ENCODE assay signal across 1 cellular context in the genomic region with DNA sequence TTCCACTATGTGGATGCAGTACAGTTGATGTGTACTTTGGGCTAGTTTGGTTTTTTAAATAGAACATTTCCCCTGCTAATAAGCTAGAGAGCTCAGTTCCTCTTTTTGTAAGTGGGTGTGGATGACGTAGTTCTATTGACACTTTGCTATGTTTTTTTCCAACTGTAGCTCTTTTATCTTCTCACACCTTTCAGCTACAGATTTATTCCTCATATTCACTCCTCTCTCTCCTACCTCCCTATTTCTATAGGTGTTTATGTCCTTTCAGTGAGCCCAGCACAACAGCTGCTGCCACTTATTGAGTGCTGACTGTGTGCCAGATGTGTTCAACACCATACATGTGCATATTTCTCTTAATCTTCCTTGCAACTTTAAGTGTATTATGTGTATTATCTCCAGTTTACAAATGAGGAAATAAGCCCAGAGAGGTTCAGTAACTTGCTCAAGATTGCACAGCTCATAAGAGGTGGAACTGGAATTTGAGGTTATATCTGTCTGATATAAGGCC.
TF ChIP-seq lines count a peak whose summit lies in the region.

No MANE protein-coding gene starts in this region.

TF ChIP-seq in WTC11, 78 proteins besides CTCF, POLR2A, EP300 and RAD21 (continued from another document):
- TF ChIP-seq, protein P1, sequence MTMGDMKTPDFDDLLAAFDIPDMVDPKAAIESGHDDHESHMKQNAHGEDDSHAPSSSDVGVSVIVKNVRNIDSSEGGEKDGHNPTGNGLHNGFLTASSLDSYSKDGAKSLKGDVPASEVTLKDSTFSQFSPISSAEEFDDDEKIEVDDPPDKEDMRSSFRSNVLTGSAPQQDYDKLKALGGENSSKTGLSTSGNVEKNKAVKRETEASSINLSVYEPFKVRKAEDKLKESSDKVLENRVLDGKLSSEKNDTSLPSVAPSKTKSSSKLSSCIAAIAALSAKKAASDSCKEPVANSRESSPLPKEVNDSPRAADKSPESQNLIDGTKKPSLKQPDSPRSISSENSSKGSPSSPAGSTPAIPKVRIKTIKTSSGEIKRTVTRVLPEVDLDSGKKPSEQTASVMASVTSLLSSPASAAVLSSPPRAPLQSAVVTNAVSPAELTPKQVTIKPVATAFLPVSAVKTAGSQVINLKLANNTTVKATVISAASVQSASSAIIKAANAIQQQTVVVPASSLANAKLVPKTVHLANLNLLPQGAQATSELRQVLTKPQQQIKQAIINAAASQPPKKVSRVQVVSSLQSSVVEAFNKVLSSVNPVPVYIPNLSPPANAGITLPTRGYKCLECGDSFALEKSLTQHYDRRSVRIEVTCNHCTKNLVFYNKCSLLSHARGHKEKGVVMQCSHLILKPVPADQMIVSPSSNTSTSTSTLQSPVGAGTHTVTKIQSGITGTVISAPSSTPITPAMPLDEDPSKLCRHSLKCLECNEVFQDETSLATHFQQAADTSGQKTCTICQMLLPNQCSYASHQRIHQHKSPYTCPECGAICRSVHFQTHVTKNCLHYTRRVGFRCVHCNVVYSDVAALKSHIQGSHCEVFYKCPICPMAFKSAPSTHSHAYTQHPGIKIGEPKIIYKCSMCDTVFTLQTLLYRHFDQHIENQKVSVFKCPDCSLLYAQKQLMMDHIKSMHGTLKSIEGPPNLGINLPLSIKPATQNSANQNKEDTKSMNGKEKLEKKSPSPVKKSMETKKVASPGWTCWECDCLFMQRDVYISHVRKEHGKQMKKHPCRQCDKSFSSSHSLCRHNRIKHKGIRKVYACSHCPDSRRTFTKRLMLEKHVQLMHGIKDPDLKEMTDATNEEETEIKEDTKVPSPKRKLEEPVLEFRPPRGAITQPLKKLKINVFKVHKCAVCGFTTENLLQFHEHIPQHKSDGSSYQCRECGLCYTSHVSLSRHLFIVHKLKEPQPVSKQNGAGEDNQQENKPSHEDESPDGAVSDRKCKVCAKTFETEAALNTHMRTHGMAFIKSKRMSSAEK (CRISPR knock-in tag; IDR thresholded peaks at IDR 0.05; ENCODE audit: borderline replicate concordance): no peak
- TF ChIP-seq ZNF263 (CRISPR knock-in tag; IDR thresholded peaks at IDR 0.05; ENCODE audit: low read depth): no peak
